ENCODE assay signal across 1 cellular context in genomic region chr6:43093361-43094289, GRCh38.
TF ChIP-seq lines count a peak whose summit lies in the region.

No MANE protein-coding gene starts in this region.

TF ChIP-seq in GM12878, 131 proteins besides CTCF, POLR2A, EP300 and RAD21:
- TF ChIP-seq TBL1XR1 (IDR thresholded peaks at IDR 0.05; ENCODE audit: low read depth, low read length): no peak
- TF ChIP-seq BHLHE40 (IDR thresholded peaks at IDR 0.05; ENCODE audit: borderline replicate concordance in 1 of 2, low read depth in 2 of 2, low read length in 1 of 2): no peak
- TF ChIP-seq STAT1 (conservative IDR thresholded peaks at IDR 0.05): no peak
- TF ChIP-seq SMARCA5 (IDR thresholded peaks at IDR 0.05): no peak
- no peak for TF ChIP-seq ASH2L (IDR thresholded peaks at IDR 0.05; ENCODE audit: borderline replicate concordance, low read depth)
- TF ChIP-seq USF2 (IDR thresholded peaks at IDR 0.05; ENCODE audit: borderline replicate concordance, low read depth, low read length): no peak
- no peak for TF ChIP-seq NFIC (IDR thresholded peaks at IDR 0.05; ENCODE audit: low read depth, low read length)
- no peak for TF ChIP-seq RUNX3 (IDR thresholded peaks at IDR 0.05; ENCODE audit: low read length)
- TF ChIP-seq RB1 (IDR thresholded peaks at IDR 0.05; ENCODE audit: borderline replicate concordance): no peak
- no peak for TF ChIP-seq ZBTB4 (CRISPR knock-in tag; IDR thresholded peaks at IDR 0.05)
- TF ChIP-seq TCF3 (IDR thresholded peaks at IDR 0.05; ENCODE audit: borderline replicate concordance, insufficient read depth, low read depth, low read length): no peak
- TF ChIP-seq JUND (IDR thresholded peaks at IDR 0.05; ENCODE audit: low read depth, low read length): no peak
- TF ChIP-seq POU2F2 (IDR thresholded peaks at IDR 0.05; ENCODE audit: borderline replicate concordance, low read depth, low read length): no peak
- no peak for TF ChIP-seq REST (IDR thresholded peaks at IDR 0.05; ENCODE audit: low read depth, low read length)
- no peak for TF ChIP-seq POLR2AphosphoS5 (IDR thresholded peaks at IDR 0.05; ENCODE audit: low read length)
- TF ChIP-seq RELA (IDR thresholded peaks at IDR 0.05; ENCODE audit: borderline replicate concordance, partially characterized antibody): no peak
- no peak for TF ChIP-seq ZSCAN29 (IDR thresholded peaks at IDR 0.05)
- TF ChIP-seq NBN (IDR thresholded peaks at IDR 0.05): no peak
